Comparison of ENCODE assay signal across 25 cellular contexts in the genomic region with DNA sequence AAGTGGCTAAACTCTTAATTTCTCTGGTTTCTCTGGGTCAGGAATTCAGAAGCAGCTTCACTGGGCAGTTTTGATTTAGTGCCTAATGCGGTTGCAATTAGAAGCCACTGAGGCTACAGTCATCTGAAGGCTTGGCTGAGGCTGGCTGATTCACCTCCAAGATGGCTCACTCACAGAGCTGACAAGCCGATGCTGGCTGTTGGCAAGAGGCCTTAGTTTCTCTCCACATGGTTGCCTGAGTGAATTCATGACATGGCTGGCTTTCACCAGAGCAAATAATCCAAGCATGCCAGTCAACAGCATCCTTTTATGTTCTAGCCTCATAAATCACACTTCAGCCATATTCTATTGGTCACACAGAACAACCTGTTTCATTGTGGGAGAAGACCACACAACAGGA. TPM values are rescaled to one million over a fixed set of nuclear protein-coding genes. Genes with fewer than 3 reads are reported as not detected.
A peak's percentile ranks its signal among the peaks of the same experiment; 100 is the strongest.
DNase-seq lines count a peak whose midpoint lies in the region; ATAC-seq, FAIRE-seq and TF ChIP-seq lines count a peak whose summit lies in the region.
"Had no signal": no experiment of that assay in that cellular context is flagged by ENCODE, and none has a peak within 500 bp of the region (broad histone marks: within the 10 kb centered on the region; RNA-seq: fewer than 3 reads in every experiment).

No MANE protein-coding gene starts in this region.

- H3K79me2 ChIP-seq in mammary epithelial cell (ENCODE audit: insufficient read depth, low read length), result peaks cover 19% of the 10 kb centered on the region
- peaks cover 17% of the 10 kb centered on the region for H3K79me2 ChIP-seq in keratinocyte (ENCODE audit: control insufficient read depth, insufficient read depth, low read length)

- no peak overlapping the region for H3K4me3 ChIP-seq in mammary epithelial cell (replicated peaks in 1 of 3; ENCODE audit: insufficient read depth in 1 of 3, low read depth in 2 of 3, low read length in 3 of 3)
- no peak overlapping the region for H3K4me3 ChIP-seq in keratinocyte (ENCODE audit: control insufficient read depth in 2 of 3, extremely low read depth in 1 of 3, insufficient read depth in 2 of 3, low read depth in 1 of 3, low read length in 3 of 3)
- no peak overlapping the region for H3K4me3 ChIP-seq in upper lobe of right lung
- H3K4me3 ChIP-seq: esophagus muscularis mucosa, left lung, sigmoid colon had no signal

- FAIRE-seq in keratinocyte (lab: Jason Lieb, UNC), result no peak
- FAIRE-seq: urothelium cell line had no signal

- H4K20me1 ChIP-seq in mammary epithelial cell (ENCODE audit: insufficient read depth, low read length) (no peaks in the 10 kb centered on the region), keratinocyte (ENCODE audit: control insufficient read depth, extremely low read depth, insufficient read depth, low read length) (no peaks in the 10 kb centered on the region)

- H3K27me3 ChIP-seq in mammary epithelial cell (ENCODE audit: insufficient read depth, low read length) (no peaks in the 10 kb centered on the region), keratinocyte (ENCODE audit: control insufficient read depth, extremely low read depth, insufficient read depth, low read length) (no peaks in the 10 kb centered on the region), upper lobe of right lung (no peaks in the 10 kb centered on the region)
- H3K27me3 ChIP-seq: esophagus muscularis mucosa, left lung, sigmoid colon had no signal

- H3K9me3 Mint-ChIP-seq in MCF 10A (ENCODE audit: unreplicated experiment), result no peaks in the 10 kb centered on the region
- H3K9me3 Mint-ChIP-seq: activated CD4-positive, alpha-beta T cell treated with anti-CD3 and anti-CD28 coated beads, Interleukin-2, amount 10 ng/mL, durations not matched to agents 7 days and 5 days; activated naive CD4-positive, alpha-beta T cell treated with anti-CD3 and anti-CD28 coated beads, Interleukin-2, amount 50 U/mL, for 24 hours; nephron progenitor cell had no signal

- H3K4me1 Mint-ChIP-seq in MCF 10A (ENCODE audit: insufficient read depth, unreplicated experiment), result peaks cover 10% of the 10 kb centered on the region

- peaks cover 10% of the 10 kb centered on the region for H3K36me3 ChIP-seq in mammary epithelial cell (ENCODE audit: insufficient read depth, low read length)
- peaks cover 0 to 3% of the 10 kb centered on the region in 2 experiments for H3K36me3 ChIP-seq in keratinocyte (ENCODE audit: control insufficient read depth in 2 of 2, extremely low read depth in 1 of 2, insufficient read depth in 2 of 2, low read length in 2 of 2)
- peaks cover 37% of the 10 kb centered on the region for H3K36me3 ChIP-seq in upper lobe of right lung

- peak; percentile 66 for DNase-seq in mammary epithelial cell
- no peak for DNase-seq in MCF 10A (ENCODE audit: unreplicated experiment)
- peak; percentile 34 for DNase-seq in astrocyte of the hippocampus (ENCODE audit: low read depth, low spot score)
- no peak for DNase-seq in keratinocyte (ENCODE audit: low read depth, low spot score)
- DNase-seq in upper lobe of right lung, result peak; percentile 11
- DNase-seq in dermis blood vessel endothelial cell, result no peak
- no peak for DNase-seq in LoVo (ENCODE audit: low spot score)
- no peak for DNase-seq in NCI-H1436 (lab: John Stamatoyannopoulos, UW)
- DNase-seq: activated CD4-positive, alpha-beta T cell treated with anti-CD3 and anti-CD28 coated beads, Interleukin-2, amount 10 ng/mL, durations not matched to agents 7 days and 5 days; aorta; effector CD8-positive, alpha-beta T cell; GDM1; left lung; midbrain; NCI-H1092; NCI-H2081; nephron progenitor cell; sigmoid colon; T-helper 17 cell had no signal

- no peak for ATAC-seq in upper lobe of right lung
- ATAC-seq: left lung, Panc1, T-helper 17 cell had no signal

- in situ Hi-C loops in mammary epithelial cell (cut with MboI; ENCODE audit: low sequenced_read_pairs in 2 of 2), result loop anchor here in 1 of 2 donors (25.0 kb wide), 1 partner anchor 105 kb away; the partner anchor contains the start of gene CCDC125

- no peak overlapping the region for H3K27ac Mint-ChIP-seq in MCF 10A (ENCODE audit: low read depth, unreplicated experiment)
- H3K27ac Mint-ChIP-seq: activated CD4-positive, alpha-beta T cell treated with anti-CD3 and anti-CD28 coated beads, Interleukin-2, amount 10 ng/mL, durations not matched to agents 7 days and 5 days; activated naive CD4-positive, alpha-beta T cell treated with anti-CD3 and anti-CD28 coated beads, Interleukin-2, amount 50 U/mL, for 24 hours; nephron progenitor cell; T-helper 17 cell had no signal

- BruUV-seq in mammary epithelial cell (replicated peaks; lab: Mats Ljungman, UMichigan), result no TSS peak
- no TSS peak for BruUV-seq in MCF 10A (replicated peaks; lab: Mats Ljungman, UMichigan)

- H3K27me3 Mint-ChIP-seq in MCF 10A (ENCODE audit: insufficient read depth, unreplicated experiment), result no peaks in the 10 kb centered on the region
- H3K27me3 Mint-ChIP-seq: activated CD4-positive, alpha-beta T cell treated with anti-CD3 and anti-CD28 coated beads, Interleukin-2, amount 10 ng/mL, durations not matched to agents 7 days and 5 days; activated naive CD4-positive, alpha-beta T cell treated with anti-CD3 and anti-CD28 coated beads, Interleukin-2, amount 50 U/mL, for 24 hours; T-helper 17 cell had no signal

- no peaks in the 10 kb centered on the region for H3K9me3 ChIP-seq in mammary epithelial cell (replicated peaks; ENCODE audit: insufficient read depth, low read length)
- H3K9me3 ChIP-seq in keratinocyte (ENCODE audit: control insufficient read depth, low read depth, low read length), result no peaks in the 10 kb centered on the region
- no peaks in the 10 kb centered on the region for H3K9me3 ChIP-seq in upper lobe of right lung
- H3K9me3 ChIP-seq: esophagus muscularis mucosa, left lung, sigmoid colon had no signal

- no peaks in the 10 kb centered on the region for H3K9me1 ChIP-seq in keratinocyte (ENCODE audit: control insufficient read depth, extremely low read depth, insufficient read depth, low read length)

- intact Hi-C loops in mammary epithelial cell (cut with micrococcal nuclease) (loop anchor here (5.0 kb wide), 2 partner anchors 65 to 140 kb away; partner anchors contain the start of genes CCNB1 and SLC30A5), MCF 10A (cut with micrococcal nuclease) (loop anchor here (10.0 kb wide), 1 partner anchor 67 kb away; the partner anchor contains the start of gene CCNB1), upper lobe of right lung (cut with DNase I) (no loop called here)

- H3K4me1 ChIP-seq in mammary epithelial cell (ENCODE audit: insufficient read depth, low read length), result peaks cover 5% of the 10 kb centered on the region
- H3K4me1 ChIP-seq in keratinocyte (ENCODE audit: control insufficient read depth, extremely low read depth, insufficient read depth, low read length), result peaks cover 20% of the 10 kb centered on the region
- peaks cover 9% of the 10 kb centered on the region for H3K4me1 ChIP-seq in upper lobe of right lung

- H3K9ac ChIP-seq in mammary epithelial cell (ENCODE audit: insufficient read depth, low read length), result no peak overlapping the region
- no peak overlapping the region for H3K9ac ChIP-seq in keratinocyte (ENCODE audit: control insufficient read depth, extremely low read depth, insufficient read depth, low read length)
- H3K9ac ChIP-seq: KMS-11 had no signal

- TF ChIP-seq CTCF in mammary epithelial cell (conservative IDR thresholded peaks at IDR 0.05 in 1 of 2, IDR thresholded peaks at IDR 0.05 in 1 of 2; ENCODE audit: extremely low read depth in 1 of 2, insufficient read depth in 1 of 2, low read depth in 1 of 2, low read length in 2 of 2) (no peak), MCF 10A (IDR thresholded peaks at IDR 0.05; ENCODE audit: unreplicated experiment) (no peak), keratinocyte (optimal IDR thresholded peaks at IDR 0.05 in 1 of 3, IDR thresholded peaks at IDR 0.05 in 1 of 3, conservative IDR thresholded peaks at IDR 0.05 in 1 of 3; ENCODE audit: extremely low read depth in 1 of 3, insufficient read depth in 2 of 3, low read length in 3 of 3) (no peak), upper lobe of right lung (IDR thresholded peaks at IDR 0.05) (no peak)

- no peak overlapping the region for H3K27ac ChIP-seq in mammary epithelial cell (ENCODE audit: insufficient read depth, low read depth, low read length)
- H3K27ac ChIP-seq in keratinocyte (ENCODE audit: control insufficient read depth, insufficient read depth, low read length), result peak overlapping the region; percentile 13
- H3K27ac ChIP-seq in upper lobe of right lung, result no peak overlapping the region
- H3K27ac ChIP-seq: C4-2B, esophagus muscularis mucosa, KMS-11, left lung, sigmoid colon had no signal

- dilution Hi-C loops in mammary epithelial cell (cut with HindIII; ENCODE audit: low sequenced_read_pairs), result no loop called here
- dilution Hi-C loops in keratinocyte (cut with MboI; ENCODE audit: extremely low pct_ligation_motif_present, low sequenced_read_pairs), result no loop called here

- H2AFZ ChIP-seq in mammary epithelial cell (ENCODE audit: low read depth, low read length) (no peak overlapping the region), keratinocyte (ENCODE audit: control insufficient read depth, low read length) (no peak overlapping the region)

- POLR2A ChIA-PET in MCF 10A (lab: Yijun Ruan, JAX), result interaction anchor here (5.5 kb wide), 1 partner anchor 13 kb away, joined by 63 read pairs; a partner anchor contains a TSS

- CTCF ChIA-PET in mammary epithelial cell (lab: Charles Lee; ENCODE audit: low non-redundant PET), result no interaction called here
- CTCF ChIA-PET in MCF 10A (lab: Yijun Ruan, JAX), result interaction anchor here (0.7 to 1.6 kb wide), 2 partner anchors 138 to 806 kb away, joined by 3 to 5 read pairs; partner anchors contain the start of gene SLC30A5

- H3K4me2 ChIP-seq in mammary epithelial cell (ENCODE audit: insufficient read depth, low read depth, low read length) (no peak overlapping the region), keratinocyte (ENCODE audit: control insufficient read depth, extremely low read depth, insufficient read depth, low read depth, low read length) (no peak overlapping the region)
- H3K4me2 ChIP-seq: KMS-11 had no signal

- WGBS in mammary epithelial cell (ENCODE audit: low coverage, missing lambda C conversion rate), result 50% methylated on average over 2 of the region's 2 CpGs

- peaks cover 22% of the 10 kb centered on the region for H3K36me3 Mint-ChIP-seq in MCF 10A (ENCODE audit: insufficient read depth, unreplicated experiment)

- H3K4me3 Mint-ChIP-seq in MCF 10A (ENCODE audit: unreplicated experiment), result no peak overlapping the region
- H3K4me3 Mint-ChIP-seq: activated CD4-positive, alpha-beta T cell treated with anti-CD3 and anti-CD28 coated beads, Interleukin-2, amount 10 ng/mL, durations not matched to agents 7 days and 5 days; activated naive CD4-positive, alpha-beta T cell treated with anti-CD3 and anti-CD28 coated beads, Interleukin-2, amount 50 U/mL, for 24 hours; nephron progenitor cell; T-helper 17 cell had no signal

RNA-seq across cellular contexts. Expression of gene CDK7, which starts 2.8 kb away (rescaled TPM):
- total RNA-seq in mammary epithelial cell (10 to 100 TPM; 41.2 to 52.4 TPM), MCF 10A (2022) (43.7 and 48.5 TPM in 2 replicates), upper lobe of right lung (21.9 TPM), dermis blood vessel endothelial cell (35.9 and 62.5 TPM in 2 replicates)
- polyA plus RNA-seq in mammary epithelial cell (36.9 TPM), keratinocyte (43.4 to 80.6 TPM (median 80.5 TPM) in 3 replicates)
- polyA minus RNA-seq in mammary epithelial cell (101 TPM), keratinocyte (23.7 to 52.9 TPM (median 41.9 TPM) in 3 replicates)
- polyA plus RNA-seq in keratinocyte (2011; ENCODE audit: low read depth), result 398 TPM
- polyA plus RNA-seq in keratinocyte (2011; cell fraction: cytosol; rRNA removed), result 49.7 and 80.2 TPM in 2 replicates
- 45.7 and 64.8 TPM in 2 replicates for polyA plus RNA-seq in keratinocyte (2011; cell fraction: nucleus; rRNA removed)
- polyA plus RNA-seq in keratinocyte (2012; ENCODE audit: low replicate concordance), result 82.3 and 103 TPM in 2 replicates
- polyA minus RNA-seq in keratinocyte (2011; cell fraction: cytosol; rRNA and poly(A)+ RNA removed), result 65.8 TPM
- polyA minus RNA-seq in keratinocyte (2011; cell fraction: nucleus; rRNA and poly(A)+ RNA removed), result 130 and 132 TPM in 2 replicates

RNA-seq across cellular contexts. Expression of gene CENPH, which starts 42.5 kb away (rescaled TPM):
- total RNA-seq in mammary epithelial cell (10 to 100 TPM in 1 of 2 donors, 1 to 10 TPM in 1; 3.3 to 26.3 TPM), MCF 10A (2022) (14.1 and 21.9 TPM in 2 replicates), upper lobe of right lung (1.6 TPM), dermis blood vessel endothelial cell (3.1 and 10.7 TPM in 2 replicates)
- polyA plus RNA-seq in mammary epithelial cell (12.6 TPM), keratinocyte (4.6 to 13.4 TPM (median 7.4 TPM) in 3 replicates)
- polyA minus RNA-seq in mammary epithelial cell (3.4 TPM), keratinocyte (0.59 to 3.4 TPM (median 0.96 TPM) in 3 replicates)
- 21.5 TPM for polyA plus RNA-seq in keratinocyte (2011; ENCODE audit: low read depth)
- 6.2 and 6.3 TPM in 2 replicates for polyA plus RNA-seq in keratinocyte (2011; cell fraction: cytosol; rRNA removed)
- polyA plus RNA-seq in keratinocyte (2011; cell fraction: nucleus; rRNA removed), result 2.1 and 2.3 TPM in 2 replicates
- polyA plus RNA-seq in keratinocyte (2012; ENCODE audit: low replicate concordance), result 3.8 and 12.3 TPM in 2 replicates
- 3.1 TPM for polyA minus RNA-seq in keratinocyte (2011; cell fraction: cytosol; rRNA and poly(A)+ RNA removed)
- polyA minus RNA-seq in keratinocyte (2011; cell fraction: nucleus; rRNA and poly(A)+ RNA removed), result 2.3 TPM in 1 of 2 replicates, not detected in the other

Comparison
In these comparisons a context has a peak if more than half of its experiments do, and no peak if none do; other contexts are left out.
1. DNase-seq: peak in mammary epithelial cell (single experiment), astrocyte of the hippocampus (single experiment) and upper lobe of right lung (single experiment); none in MCF 10A (single experiment), keratinocyte (single experiment), dermis blood vessel endothelial cell (single experiment), LoVo (single experiment) and NCI-H1436 (single experiment).